8 cellular contexts compared by ENCODE assay signal in genomic region chr12:2794736-2795289, GRCh38. TPM values are rescaled to one million over a fixed set of nuclear protein-coding genes. Genes with fewer than 3 reads are reported as not detected.
DNase-seq lines count a peak whose midpoint lies in the region; ATAC-seq and TF ChIP-seq lines count a peak whose summit lies in the region.

FKBP4 (plus strand) TSS chr12:2794970; CDS start chr12:2795140, 170 bp downstream.

- peak within 1 kb of the TSS; percentile 69 for H3K9ac ChIP-seq in HUES6 (ENCODE audit: low read length)
- H3K9ac ChIP-seq in OCI-LY3 (ENCODE audit: low read length) = peak within 1 kb of the TSS; percentile 81
- peak within 1 kb of the TSS; percentile 63 for H3K9ac ChIP-seq in mucosa of stomach (ENCODE audit: low read length)

- peak within 1 kb of the TSS; percentile 57; the same call in 1 of the 2 replicates for H2AFZ ChIP-seq in OCI-LY3 (ENCODE audit: low read depth, low read length)

- TF ChIP-seq CTCF in OCI-LY3 (IDR thresholded peaks at IDR 0.05; ENCODE audit: low read depth, low read length) = no peak
- TF ChIP-seq CTCF in epithelial cell of proximal tubule (conservative IDR thresholded peaks at IDR 0.05; ENCODE audit: low read depth, low read length) = no peak

- H3K27me3 ChIP-seq in HUES6 (ENCODE audit: control insufficient read depth, insufficient read depth, low read length) = peaks cover 16% of the 10 kb centered on the region
- 0 out of 2 replicates have a peak, but pooled peaks cover under 1% of the 10 kb centered on the region for H3K27me3 ChIP-seq in OCI-LY3 (ENCODE audit: low read depth, low read length)
- H3K27me3 ChIP-seq in mucosa of stomach (ENCODE audit: control insufficient read depth, insufficient read depth, low read length) = no peaks in the 10 kb centered on the region

- H3K36me3 ChIP-seq in HUES6 (ENCODE audit: control insufficient read depth, insufficient read depth, low read length) (peaks cover 38% of the 10 kb centered on the region), OCI-LY3 (replicated peaks; ENCODE audit: low read depth, low read length) (peaks cover 29% of the 10 kb centered on the region), mucosa of stomach (ENCODE audit: control insufficient read depth, insufficient read depth, low read length) (peaks cover 10% of the 10 kb centered on the region)

- DNase-seq in DMS114 treated with DMSO at 0.1 percent for 48 hours (lab: John Stamatoyannopoulos, UW; ENCODE audit: unreplicated experiment) (peak; percentile 83), epithelial cell of proximal tubule (ENCODE audit: low read depth) (no peak)
- peak; percentile 89 for DNase-seq in activated T-cell treated with anti-CD3 and anti-CD28 coated beads, Interleukin-2, amount 50 U/mL, for 1 hour
- peak; percentile 77 to 78 for DNase-seq in stimulated activated CD8-positive, alpha-beta memory T cell treated with anti-CD3 and anti-CD28 coated beads, Interleukin-7, amount 100 ng/mL, for 1 hour (ENCODE audit: low read depth in 2 of 2)

- H3K9me3 ChIP-seq in HUES6 (ENCODE audit: control insufficient read depth, insufficient read depth, low read depth, low read length) = no peaks in the 10 kb centered on the region
- no peaks in the 10 kb centered on the region for H3K9me3 ChIP-seq in OCI-LY3 (ENCODE audit: insufficient read depth, low read length)
- H3K9me3 ChIP-seq in mucosa of stomach (ENCODE audit: control insufficient read depth, low read length) = no peaks in the 10 kb centered on the region

- H4K20me1 ChIP-seq in OCI-LY3 (ENCODE audit: insufficient read depth, low read length) = peaks cover 21% of the 10 kb centered on the region; the same call in 1 of the 2 replicates

- peaks cover 41% of the 10 kb centered on the region for H3K79me2 ChIP-seq in OCI-LY3 (ENCODE audit: low read length)

- no peak within 1 kb of the TSS for H3K27ac ChIP-seq in HUES6 (ENCODE audit: low read depth, low read length)
- H3K27ac ChIP-seq in OCI-LY3 (ENCODE audit: low read length) = peak within 1 kb of the TSS; percentile 48

- H3K4me1 ChIP-seq in HUES6 (ENCODE audit: control insufficient read depth, insufficient read depth, low read length) = peaks cover 8% of the 10 kb centered on the region; the same call in 1 of the 2 replicates
- H3K4me1 ChIP-seq in OCI-LY3 (ENCODE audit: low read length) = peaks cover 9% of the 10 kb centered on the region
- peaks cover 13% of the 10 kb centered on the region for H3K4me1 ChIP-seq in mucosa of stomach (ENCODE audit: control insufficient read depth, insufficient read depth, low read length)

- peak; percentile 82 for ATAC-seq in GM21447 (IDR thresholded peaks at IDR 0.05; ENCODE audit: unreplicated experiment)

- peak within 1 kb of the TSS; percentile 77 for H3K4me3 ChIP-seq in HUES6 (ENCODE audit: low read depth, low read length)
- peak within 1 kb of the TSS; percentile 93 for H3K4me3 ChIP-seq in OCI-LY3 (ENCODE audit: low read length)
- H3K4me3 ChIP-seq in epithelial cell of proximal tubule (ENCODE audit: low read depth, low read length) = peak within 1 kb of the TSS; percentile 81
- H3K4me3 ChIP-seq in mucosa of stomach (ENCODE audit: low read length) = peak within 1 kb of the TSS; percentile 69

- H3K4me2 ChIP-seq in OCI-LY3 (ENCODE audit: low read length) = peak within 1 kb of the TSS; percentile 99

RNA-seq across cellular contexts. Expression of gene FKBP4, which starts in this region (rescaled TPM):
- 51.9 and 87.3 TPM in 2 replicates for total RNA-seq in epithelial cell of proximal tubule
